In the genomic region with DNA sequence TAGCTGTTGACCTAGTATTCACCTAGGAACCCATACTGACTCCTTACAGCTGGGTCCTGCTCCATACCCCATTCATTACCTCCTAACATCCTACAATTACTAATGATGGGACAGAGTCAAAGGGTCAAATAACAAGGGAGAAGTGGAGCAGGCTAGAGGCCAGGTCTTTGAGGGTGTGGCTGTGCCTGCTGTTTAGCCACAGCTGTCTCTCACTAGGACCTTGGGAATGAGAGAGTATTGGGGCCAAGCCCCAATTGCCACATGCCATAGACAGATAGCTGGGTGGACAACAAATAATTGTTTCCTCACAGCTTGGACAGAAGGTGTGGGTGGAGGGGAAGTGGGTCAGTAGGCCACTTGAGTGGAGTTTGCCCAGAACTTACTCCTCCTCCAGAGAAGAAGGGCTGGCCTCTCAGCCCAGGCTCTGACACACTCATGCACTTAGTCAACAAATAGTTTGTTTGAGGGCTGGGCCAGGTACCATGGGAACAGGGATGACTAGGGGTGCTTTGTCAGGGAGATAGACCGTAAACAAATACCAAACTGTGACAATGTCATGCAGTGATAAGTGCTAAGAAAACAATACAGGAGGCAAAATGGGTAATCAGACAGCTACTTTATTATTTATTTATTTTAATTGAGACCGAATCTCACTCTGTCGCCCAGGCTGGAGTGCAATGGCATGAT, we compare ENCODE assay signal across 1 cellular context.
A peak's percentile ranks its signal among the peaks of the same experiment; 100 is the strongest.
TF ChIP-seq lines count a peak whose summit lies in the region.

No MANE protein-coding gene starts in this region.

TF ChIP-seq in K562, 482 proteins besides CTCF, POLR2A, EP300 and RAD21 (continued from another document and continues in another):
- TF ChIP-seq BRCA1 (IDR thresholded peaks at IDR 0.05) = no peak
- no peak for TF ChIP-seq BRCA1 (CRISPR knock-in tag; IDR thresholded peaks at IDR 0.05)
- no peak for TF ChIP-seq ZNF583 (CRISPR knock-in tag; IDR thresholded peaks at IDR 0.05)
- no peak for TF ChIP-seq TCF7 (IDR thresholded peaks at IDR 0.05; ENCODE audit: borderline replicate concordance)
- TF ChIP-seq CBX8 (IDR thresholded peaks at IDR 0.05; ENCODE audit: borderline replicate concordance, extremely low read depth, low read depth, low read length, poor library complexity, severe bottlenecking) = no peak
- TF ChIP-seq ATF7 (IDR thresholded peaks at IDR 0.05) = no peak
- TF ChIP-seq TBP (optimal IDR thresholded peaks at IDR 0.05; ENCODE audit: low read depth, low read length) = no peak
- TF ChIP-seq, protein P1, sequence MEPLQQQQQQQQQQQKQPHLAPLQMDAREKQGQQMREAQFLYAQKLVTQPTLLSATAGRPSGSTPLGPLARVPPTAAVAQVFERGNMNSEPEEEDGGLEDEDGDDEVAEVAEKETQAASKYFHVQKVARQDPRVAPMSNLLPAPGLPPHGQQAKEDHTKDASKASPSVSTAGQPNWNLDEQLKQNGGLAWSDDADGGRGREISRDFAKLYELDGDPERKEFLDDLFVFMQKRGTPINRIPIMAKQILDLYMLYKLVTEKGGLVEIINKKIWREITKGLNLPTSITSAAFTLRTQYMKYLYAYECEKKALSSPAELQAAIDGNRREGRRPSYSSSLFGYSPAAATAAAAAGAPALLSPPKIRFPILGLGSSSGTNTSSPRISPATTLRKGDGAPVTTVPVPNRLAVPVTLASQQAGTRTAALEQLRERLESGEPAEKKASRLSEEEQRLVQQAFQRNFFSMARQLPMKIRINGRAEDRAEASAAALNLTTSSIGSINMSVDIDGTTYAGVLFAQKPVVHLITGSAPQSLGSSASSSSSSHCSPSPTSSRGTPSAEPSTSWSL (CRISPR knock-in tag; IDR thresholded peaks at IDR 0.05; ENCODE audit: borderline replicate concordance) = no peak
- TF ChIP-seq, protein P2, sequence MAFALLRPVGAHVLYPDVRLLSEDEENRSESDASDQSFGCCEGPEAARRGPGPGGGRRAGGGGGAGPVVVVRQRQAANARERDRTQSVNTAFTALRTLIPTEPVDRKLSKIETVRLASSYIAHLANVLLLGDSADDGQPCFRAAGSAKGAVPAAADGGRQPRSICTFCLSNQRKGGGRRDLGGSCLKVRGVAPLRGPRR (CRISPR knock-in tag; IDR thresholded peaks at IDR 0.05) = no peak
- no peak for TF ChIP-seq EZH2 (IDR thresholded peaks at IDR 0.05; ENCODE audit: borderline replicate concordance, low read depth, low read length)
- TF ChIP-seq NR2C1 (IDR thresholded peaks at IDR 0.05) = no peak
- no peak for TF ChIP-seq NR2C1 (tag; IDR thresholded peaks at IDR 0.05)
- TF ChIP-seq NRF1 (conservative IDR thresholded peaks at IDR 0.05 in 1 of 2, IDR thresholded peaks at IDR 0.05 in 1 of 2) = peak; percentile 55 to 64
- TF ChIP-seq ADNP (tag; IDR thresholded peaks at IDR 0.05) = no peak
- 0 out of 2 replicates have a peak, but pooled peaks have one; percentile 6 for TF ChIP-seq BHLHE40 (IDR thresholded peaks at IDR 0.05; ENCODE audit: low read length)
- TF ChIP-seq, protein P3, sequence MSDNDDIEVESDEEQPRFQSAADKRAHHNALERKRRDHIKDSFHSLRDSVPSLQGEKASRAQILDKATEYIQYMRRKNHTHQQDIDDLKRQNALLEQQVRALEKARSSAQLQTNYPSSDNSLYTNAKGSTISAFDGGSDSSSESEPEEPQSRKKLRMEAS (CRISPR knock-in tag; IDR thresholded peaks at IDR 0.05) = no peak
- TF ChIP-seq MIER1 (IDR thresholded peaks at IDR 0.05; ENCODE audit: low read depth) = no peak
- no peak for TF ChIP-seq KDM2B (CRISPR knock-in tag; IDR thresholded peaks at IDR 0.05)
- TF ChIP-seq RAD51 (IDR thresholded peaks at IDR 0.05; ENCODE audit: borderline replicate concordance, low read depth) = no peak
- TF ChIP-seq, protein P4, sequence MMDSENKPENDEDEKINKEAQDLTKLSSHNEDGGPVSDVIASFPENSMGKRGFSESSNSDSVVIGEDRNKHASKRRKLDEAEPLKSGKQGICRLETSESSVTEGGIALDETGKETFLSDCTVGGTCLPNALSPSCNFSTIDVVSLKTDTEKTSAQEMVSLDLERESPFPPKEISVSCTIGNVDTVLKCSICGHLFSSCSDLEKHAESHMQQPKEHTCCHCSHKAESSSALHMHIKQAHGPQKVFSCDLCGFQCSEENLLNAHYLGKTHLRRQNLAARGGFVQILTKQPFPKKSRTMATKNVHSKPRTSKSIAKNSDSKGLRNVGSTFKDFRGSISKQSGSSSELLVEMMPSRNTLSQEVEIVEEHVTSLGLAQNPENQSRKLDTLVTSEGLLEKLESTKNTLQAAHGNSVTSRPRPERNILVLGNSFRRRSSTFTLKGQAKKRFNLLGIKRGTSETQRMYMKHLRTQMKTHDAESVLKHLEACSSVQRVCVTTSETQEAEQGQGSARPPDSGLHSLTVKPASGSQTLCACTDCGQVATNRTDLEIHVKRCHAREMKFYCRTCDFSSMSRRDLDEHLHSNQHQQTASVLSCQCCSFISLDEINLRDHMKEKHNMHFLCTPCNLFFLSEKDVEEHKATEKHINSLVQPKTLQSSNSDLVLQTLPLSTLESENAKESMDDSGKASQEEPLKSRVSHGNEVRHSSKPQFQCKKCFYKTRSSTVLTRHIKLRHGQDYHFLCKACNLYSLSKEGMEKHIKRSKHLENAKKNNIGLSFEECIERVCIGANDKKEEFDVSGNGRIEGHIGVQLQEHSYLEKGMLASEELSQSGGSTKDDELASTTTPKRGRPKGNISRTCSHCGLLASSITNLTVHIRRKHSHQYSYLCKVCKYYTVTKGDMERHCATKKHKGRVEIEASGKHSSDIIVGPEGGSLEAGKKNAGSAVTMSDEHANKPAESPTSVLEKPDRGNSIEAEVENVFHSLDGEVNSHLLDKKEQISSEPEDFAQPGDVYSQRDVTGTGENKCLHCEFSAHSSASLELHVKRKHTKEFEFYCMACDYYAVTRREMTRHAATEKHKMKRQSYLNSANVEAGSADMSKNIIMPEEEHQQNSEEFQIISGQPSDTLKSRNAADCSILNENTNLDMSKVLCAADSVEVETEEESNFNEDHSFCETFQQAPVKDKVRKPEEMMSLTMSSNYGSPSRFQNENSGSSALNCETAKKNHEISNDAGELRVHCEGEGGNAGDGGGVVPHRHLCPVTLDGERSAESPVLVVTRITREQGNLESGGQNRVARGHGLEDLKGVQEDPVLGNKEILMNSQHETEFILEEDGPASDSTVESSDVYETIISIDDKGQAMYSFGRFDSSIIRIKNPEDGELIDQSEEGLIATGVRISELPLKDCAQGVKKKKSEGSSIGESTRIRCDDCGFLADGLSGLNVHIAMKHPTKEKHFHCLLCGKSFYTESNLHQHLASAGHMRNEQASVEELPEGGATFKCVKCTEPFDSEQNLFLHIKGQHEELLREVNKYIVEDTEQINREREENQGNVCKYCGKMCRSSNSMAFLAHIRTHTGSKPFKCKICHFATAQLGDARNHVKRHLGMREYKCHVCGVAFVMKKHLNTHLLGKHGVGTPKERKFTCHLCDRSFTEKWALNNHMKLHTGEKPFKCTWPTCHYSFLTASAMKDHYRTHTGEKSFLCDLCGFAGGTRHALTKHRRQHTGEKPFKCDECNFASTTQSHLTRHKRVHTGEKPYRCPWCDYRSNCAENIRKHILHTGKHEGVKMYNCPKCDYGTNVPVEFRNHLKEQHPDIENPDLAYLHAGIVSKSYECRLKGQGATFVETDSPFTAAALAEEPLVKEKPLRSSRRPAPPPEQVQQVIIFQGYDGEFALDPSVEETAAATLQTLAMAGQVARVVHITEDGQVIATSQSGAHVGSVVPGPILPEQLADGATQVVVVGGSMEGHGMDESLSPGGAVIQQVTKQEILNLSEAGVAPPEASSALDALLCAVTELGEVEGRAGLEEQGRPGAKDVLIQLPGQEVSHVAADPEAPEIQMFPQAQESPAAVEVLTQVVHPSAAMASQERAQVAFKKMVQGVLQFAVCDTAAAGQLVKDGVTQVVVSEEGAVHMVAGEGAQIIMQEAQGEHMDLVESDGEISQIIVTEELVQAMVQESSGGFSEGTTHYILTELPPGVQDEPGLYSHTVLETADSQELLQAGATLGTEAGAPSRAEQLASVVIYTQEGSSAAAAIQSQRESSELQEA (IDR thresholded peaks at IDR 0.05; ENCODE audit: low read depth) = no peak
- no peak for TF ChIP-seq POLR3G (IDR thresholded peaks at IDR 0.05; ENCODE audit: extremely low read depth, insufficient read length, insufficient replicate concordance)
- TF ChIP-seq, protein P5, sequence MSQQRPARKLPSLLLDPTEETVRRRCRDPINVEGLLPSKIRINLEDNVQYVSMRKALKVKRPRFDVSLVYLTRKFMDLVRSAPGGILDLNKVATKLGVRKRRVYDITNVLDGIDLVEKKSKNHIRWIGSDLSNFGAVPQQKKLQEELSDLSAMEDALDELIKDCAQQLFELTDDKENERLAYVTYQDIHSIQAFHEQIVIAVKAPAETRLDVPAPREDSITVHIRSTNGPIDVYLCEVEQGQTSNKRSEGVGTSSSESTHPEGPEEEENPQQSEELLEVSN (IDR thresholded peaks at IDR 0.05; ENCODE audit: borderline replicate concordance in 1 of 2, extremely low read depth in 1 of 2, insufficient read depth in 1 of 2, insufficient read length in 1 of 2, low read depth in 1 of 2, low read length in 1 of 2, poor library complexity in 1 of 2, severe bottlenecking in 1 of 2) = no peak
- TF ChIP-seq ARHGAP35 (IDR thresholded peaks at IDR 0.05; ENCODE audit: partially characterized antibody) = no peak
- no peak for TF ChIP-seq HEY1 (CRISPR knock-in tag; IDR thresholded peaks at IDR 0.05; ENCODE audit: borderline replicate concordance)
- no peak for TF ChIP-seq KDM5B (IDR thresholded peaks at IDR 0.05; ENCODE audit: insufficient replicate concordance, low read depth, low read length)
- no peak for TF ChIP-seq RBM14 (IDR thresholded peaks at IDR 0.05; ENCODE audit: borderline replicate concordance, insufficient read depth, low read depth, low read length)
- TF ChIP-seq E2F3 (CRISPR knock-in tag; IDR thresholded peaks at IDR 0.05) = no peak
- TF ChIP-seq IRF2 (CRISPR knock-in tag; IDR thresholded peaks at IDR 0.05) = no peak
- no peak for TF ChIP-seq LEF1 (IDR thresholded peaks at IDR 0.05)
- TF ChIP-seq, protein P6, sequence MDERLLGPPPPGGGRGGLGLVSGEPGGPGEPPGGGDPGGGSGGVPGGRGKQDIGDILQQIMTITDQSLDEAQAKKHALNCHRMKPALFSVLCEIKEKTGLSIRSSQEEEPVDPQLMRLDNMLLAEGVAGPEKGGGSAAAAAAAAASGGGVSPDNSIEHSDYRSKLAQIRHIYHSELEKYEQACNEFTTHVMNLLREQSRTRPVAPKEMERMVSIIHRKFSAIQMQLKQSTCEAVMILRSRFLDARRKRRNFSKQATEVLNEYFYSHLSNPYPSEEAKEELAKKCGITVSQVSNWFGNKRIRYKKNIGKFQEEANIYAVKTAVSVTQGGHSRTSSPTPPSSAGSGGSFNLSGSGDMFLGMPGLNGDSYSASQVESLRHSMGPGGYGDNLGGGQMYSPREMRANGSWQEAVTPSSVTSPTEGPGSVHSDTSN (CRISPR knock-in tag; IDR thresholded peaks at IDR 0.05; ENCODE audit: low read depth) = no peak
- TF ChIP-seq, protein P6 (tag; conservative IDR thresholded peaks at IDR 0.05; ENCODE audit: low read depth) = 0 out of 2 replicates have a peak, but pooled peaks have one; percentile 12
- TF ChIP-seq SAP30 (IDR thresholded peaks at IDR 0.05; ENCODE audit: borderline replicate concordance, insufficient read depth, low read depth, low read length, poor library complexity, severe bottlenecking) = no peak
- TF ChIP-seq ZFP30 (CRISPR knock-in tag; IDR thresholded peaks at IDR 0.05; ENCODE audit: borderline replicate concordance) = no peak
- TF ChIP-seq NONO (IDR thresholded peaks at IDR 0.05; ENCODE audit: low read depth in 2 of 2, low read length in 1 of 2) = no peak
- no peak for TF ChIP-seq XRCC4 (IDR thresholded peaks at IDR 0.05; ENCODE audit: extremely low read depth, insufficient read depth, insufficient read length)
- TF ChIP-seq FOXJ2 (tag; IDR thresholded peaks at IDR 0.05) = peak; percentile 100
- no peak for TF ChIP-seq KDM1A (IDR thresholded peaks at IDR 0.05)
- TF ChIP-seq, protein P7, sequence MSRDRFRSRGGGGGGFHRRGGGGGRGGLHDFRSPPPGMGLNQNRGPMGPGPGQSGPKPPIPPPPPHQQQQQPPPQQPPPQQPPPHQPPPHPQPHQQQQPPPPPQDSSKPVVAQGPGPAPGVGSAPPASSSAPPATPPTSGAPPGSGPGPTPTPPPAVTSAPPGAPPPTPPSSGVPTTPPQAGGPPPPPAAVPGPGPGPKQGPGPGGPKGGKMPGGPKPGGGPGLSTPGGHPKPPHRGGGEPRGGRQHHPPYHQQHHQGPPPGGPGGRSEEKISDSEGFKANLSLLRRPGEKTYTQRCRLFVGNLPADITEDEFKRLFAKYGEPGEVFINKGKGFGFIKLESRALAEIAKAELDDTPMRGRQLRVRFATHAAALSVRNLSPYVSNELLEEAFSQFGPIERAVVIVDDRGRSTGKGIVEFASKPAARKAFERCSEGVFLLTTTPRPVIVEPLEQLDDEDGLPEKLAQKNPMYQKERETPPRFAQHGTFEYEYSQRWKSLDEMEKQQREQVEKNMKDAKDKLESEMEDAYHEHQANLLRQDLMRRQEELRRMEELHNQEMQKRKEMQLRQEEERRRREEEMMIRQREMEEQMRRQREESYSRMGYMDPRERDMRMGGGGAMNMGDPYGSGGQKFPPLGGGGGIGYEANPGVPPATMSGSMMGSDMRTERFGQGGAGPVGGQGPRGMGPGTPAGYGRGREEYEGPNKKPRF (IDR thresholded peaks at IDR 0.05; ENCODE audit: low read depth, low read length) = no peak
- no peak for TF ChIP-seq ZC3H8 (IDR thresholded peaks at IDR 0.05)
- TF ChIP-seq, protein P8, sequence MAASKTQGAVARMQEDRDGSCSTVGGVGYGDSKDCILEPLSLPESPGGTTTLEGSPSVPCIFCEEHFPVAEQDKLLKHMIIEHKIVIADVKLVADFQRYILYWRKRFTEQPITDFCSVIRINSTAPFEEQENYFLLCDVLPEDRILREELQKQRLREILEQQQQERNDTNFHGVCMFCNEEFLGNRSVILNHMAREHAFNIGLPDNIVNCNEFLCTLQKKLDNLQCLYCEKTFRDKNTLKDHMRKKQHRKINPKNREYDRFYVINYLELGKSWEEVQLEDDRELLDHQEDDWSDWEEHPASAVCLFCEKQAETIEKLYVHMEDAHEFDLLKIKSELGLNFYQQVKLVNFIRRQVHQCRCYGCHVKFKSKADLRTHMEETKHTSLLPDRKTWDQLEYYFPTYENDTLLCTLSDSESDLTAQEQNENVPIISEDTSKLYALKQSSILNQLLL (CRISPR knock-in tag; IDR thresholded peaks at IDR 0.05; ENCODE audit: borderline replicate concordance) = no peak
- no peak for TF ChIP-seq NFXL1 (CRISPR knock-in tag; IDR thresholded peaks at IDR 0.05)
- no peak for TF ChIP-seq ZBTB8A (IDR thresholded peaks at IDR 0.05; ENCODE audit: partially characterized antibody)
